ENCODE assay signal across 17 cellular contexts in genomic region chr10:131852823-131853609, GRCh38. TPM values are rescaled to one million over a fixed set of nuclear protein-coding genes. Genes with fewer than 3 reads are reported as not detected.
DNase-seq lines count a peak whose midpoint lies in the region; ATAC-seq and TF ChIP-seq lines count a peak whose summit lies in the region.
"Had no signal": no experiment of that assay in that cellular context is flagged by ENCODE, and none has a peak within 500 bp of the region (broad histone marks: within the 10 kb centered on the region; RNA-seq: fewer than 3 reads in every experiment).

No MANE protein-coding gene starts in this region.

- no peaks in the 10 kb centered on the region for H3K36me3 Mint-ChIP-seq in activated T-cell treated with anti-CD3 and anti-CD28 coated beads, Interleukin-2, amount 50 U/mL, for 24 hours (ENCODE audit: low read depth)
- peaks cover 2 to 3% of the 10 kb centered on the region in 2 donors for H3K36me3 Mint-ChIP-seq in activated T-cell treated with anti-CD3 and anti-CD28 coated beads, Interleukin-2, amount 50 U/mL, for 72 hours (ENCODE audit: insufficient read depth in 2 of 2)
- H3K36me3 Mint-ChIP-seq: CD4-positive, CD25-positive, alpha-beta regulatory T cell had no signal

- no peaks in the 10 kb centered on the region for H3K4me1 Mint-ChIP-seq in activated T-cell treated with anti-CD3 and anti-CD28 coated beads, Interleukin-2, amount 50 U/mL, for 24 hours (ENCODE audit: low read depth)
- H3K4me1 Mint-ChIP-seq in activated T-cell treated with anti-CD3 and anti-CD28 coated beads, Interleukin-2, amount 50 U/mL, for 72 hours (ENCODE audit: low read depth), result no peaks in the 10 kb centered on the region
- H3K4me1 Mint-ChIP-seq: CD4-positive, CD25-positive, alpha-beta regulatory T cell had no signal

- TF ChIP-seq CTCF in GM10266 (IDR thresholded peaks at IDR 0.05; ENCODE audit: control insufficient read depth, insufficient read depth, low read depth, missing control alignments), result no peak

- no peaks in the 10 kb centered on the region for H3K27me3 ChIP-seq in aorta (ENCODE audit: control insufficient read depth in 1 of 2, insufficient read depth in 2 of 2, low read length in 1 of 2)

- ATAC-seq in activated T-cell treated with anti-CD3 and anti-CD28 coated beads, Interleukin-2, amount 50 U/mL, for 72 hours (replicated peaks in 1 of 2), result no peak
- ATAC-seq in sciatic nerve, result no peak
- no peak for ATAC-seq in aorta (ENCODE audit: low FRiP score)
- ATAC-seq in GM19395 (IDR thresholded peaks at IDR 0.05; ENCODE audit: unreplicated experiment), result no peak
- ATAC-seq: GM12878 had no signal

- H3K27ac Mint-ChIP-seq in activated T-cell treated with anti-CD3 and anti-CD28 coated beads, Interleukin-2, amount 50 U/mL, for 24 hours, result no peak overlapping the region
- no peak overlapping the region for H3K27ac Mint-ChIP-seq in activated T-cell treated with anti-CD3 and anti-CD28 coated beads, Interleukin-2, amount 50 U/mL, for 72 hours
- H3K27ac Mint-ChIP-seq: CD4-positive, CD25-positive, alpha-beta regulatory T cell had no signal

- no peaks in the 10 kb centered on the region for H3K9me3 ChIP-seq in aorta (ENCODE audit: control insufficient read depth, low read length)

- no peaks in the 10 kb centered on the region for H3K9me3 Mint-ChIP-seq in activated T-cell treated with anti-CD3 and anti-CD28 coated beads, Interleukin-2, amount 50 U/mL, for 24 hours
- H3K9me3 Mint-ChIP-seq in activated T-cell treated with anti-CD3 and anti-CD28 coated beads, Interleukin-2, amount 50 U/mL, for 72 hours, result peaks cover 2 to 6% of the 10 kb centered on the region in 2 donors

- H3K27me3 Mint-ChIP-seq in activated T-cell treated with anti-CD3 and anti-CD28 coated beads, Interleukin-2, amount 50 U/mL, for 24 hours, result peaks cover 8% of the 10 kb centered on the region
- no peaks in the 10 kb centered on the region for H3K27me3 Mint-ChIP-seq in activated T-cell treated with anti-CD3 and anti-CD28 coated beads, Interleukin-2, amount 50 U/mL, for 72 hours (ENCODE audit: low read depth)
- H3K27me3 Mint-ChIP-seq: CD4-positive, CD25-positive, alpha-beta regulatory T cell had no signal

- H3K4me3 Mint-ChIP-seq in activated T-cell treated with anti-CD3 and anti-CD28 coated beads, Interleukin-2, amount 50 U/mL, for 24 hours, result no peak overlapping the region
- no peak overlapping the region for H3K4me3 Mint-ChIP-seq in activated T-cell treated with anti-CD3 and anti-CD28 coated beads, Interleukin-2, amount 50 U/mL, for 72 hours
- H3K4me3 Mint-ChIP-seq: CD4-positive, CD25-positive, alpha-beta regulatory T cell had no signal

- H3K36me3 ChIP-seq in aorta (ENCODE audit: control insufficient read depth in 1 of 2, insufficient read depth in 2 of 2, low read length in 1 of 2), result no peaks in the 10 kb centered on the region

- H3K4me1 ChIP-seq in aorta (ENCODE audit: control insufficient read depth in 1 of 2, insufficient read depth in 2 of 2, low read length in 2 of 2), result no peaks in the 10 kb centered on the region

- WGBS in aorta, 2 donors, result 88% methylated on average over 20 to 25 of the region's 25 CpGs

- peak; percentile 7 for DNase-seq in activated T-cell treated with anti-CD3 and anti-CD28 coated beads, Interleukin-2, amount 50 U/mL, for 24 hours
- no peak for DNase-seq in activated T-cell treated with anti-CD3 and anti-CD28 coated beads, Interleukin-2, amount 50 U/mL, for 72 hours
- peak; percentile 34 for DNase-seq in islet precursor cell
- peak; percentile 36 for DNase-seq in sciatic nerve (ENCODE audit: low spot score)
- peak; percentile 29 to 61 for DNase-seq in aorta
- DNase-seq in AML-193 (lab: John Stamatoyannopoulos, UW), result no peak
- DNase-seq in GM10266 (ENCODE audit: extremely low spot score), result no peak
- DNase-seq: CD4-positive, CD25-positive, alpha-beta regulatory T cell; DMS53; NCI-H1092 treated with DMSO at 0.1 percent for 48 hours; NCI-H1694 treated with DMSO at 0.1 percent for 48 hours; NCI-H446 treated with DMSO at 0.1 percent for 48 hours; NCI-H748 treated with DMSO at 0.1 percent for 48 hours; PC-9 had no signal

- no peak overlapping the region for H3K27ac ChIP-seq in aorta (ENCODE audit: low read depth in 1 of 2, low read length in 2 of 2)
- H3K27ac ChIP-seq: PC-9, SK-N-MC had no signal

- intact Hi-C loops in sciatic nerve (cut with DNase I), result no loop called here
- intact Hi-C loops in aorta (cut with DNase I), result no loop called here

- H3K4me3 ChIP-seq in aorta (ENCODE audit: low read length in 2 of 2), result no peak overlapping the region
- H3K4me3 ChIP-seq: GM12878, PC-9, SK-N-MC had no signal

RNA-seq across cellular contexts. Expression of gene PPP2R2D, which starts 47.8 kb away (rescaled TPM):
- 10 to 100 TPM; 32.5 to 40.7 TPM for total RNA-seq in activated T-cell treated with anti-CD3 and anti-CD28 coated beads, Interleukin-2, amount 50 U/mL, for 72 hours
- 30.1 TPM for total RNA-seq in sciatic nerve
- total RNA-seq in aorta, result 10 to 100 TPM; 27.0 to 29.4 TPM
- polyA plus RNA-seq in aorta, result 10 to 100 TPM; 14.0 to 25.3 TPM

Comparison
In these comparisons a context has a peak if more than half of its experiments do, and no peak if none do; other contexts are left out.
1. DNase-seq: peak in activated T-cell treated with anti-CD3 and anti-CD28 coated beads, Interleukin-2, amount 50 U/mL, for 24 hours (single experiment), islet precursor cell (single experiment), sciatic nerve (single experiment) and aorta (2 of 2); none in activated T-cell treated with anti-CD3 and anti-CD28 coated beads, Interleukin-2, amount 50 U/mL, for 72 hours (0 of 2), AML-193 (0 of 2) and GM10266 (single experiment).